In genomic region chr2:12176621-12177020, GRCh38 we compare ENCODE assay signal across 11 cellular contexts.
DNase-seq lines count a peak whose midpoint lies in the region; ATAC-seq and TF ChIP-seq lines count a peak whose summit lies in the region.
"Had no signal": no experiment of that assay in that cellular context is flagged by ENCODE, and none has a peak within 500 bp of the region (broad histone marks: within the 10 kb centered on the region; RNA-seq: fewer than 3 reads in every experiment).

No MANE protein-coding gene starts in this region.

- H3K4me3 Mint-ChIP-seq in CD4-positive, alpha-beta memory T cell, result peak overlapping the region in 5 of 8 donors; percentile 16 to 79 (median 71)
- peak overlapping the region in 1 of 3 donors; percentile 62 for H3K4me3 Mint-ChIP-seq in T-cell
- H3K4me3 Mint-ChIP-seq in naive thymus-derived CD8-positive, alpha-beta T cell, result peak overlapping the region in 9 of 10 donors; percentile 52 to 73 (median 58)
- H3K4me3 Mint-ChIP-seq: neural crest cell had no signal

- H3K9me2 ChIP-seq in HCT116 (ENCODE audit: insufficient read depth), result no peaks in the 10 kb centered on the region

- WGBS in tibial nerve, 2 donors, result 52 to 55% methylated on average over 2 of the region's 2 CpGs

- TF ChIP-seq CTCF in HCT116 (IDR thresholded peaks at IDR 0.05 in 2 of 3, conservative IDR thresholded peaks at IDR 0.05 in 1 of 3; ENCODE audit: borderline replicate concordance in 1 of 3, insufficient read depth in 1 of 3, low read depth in 2 of 3, low read length in 2 of 3) (no peak), tibial nerve (IDR thresholded peaks at IDR 0.05) (no peak)

- peak overlapping the region in 5 of 7 donors; percentile 37 to 93 (median 80) for H3K27ac Mint-ChIP-seq in CD4-positive, alpha-beta memory T cell
- peak overlapping the region; percentile 83 to 88 for H3K27ac Mint-ChIP-seq in T-cell
- H3K27ac Mint-ChIP-seq in naive thymus-derived CD8-positive, alpha-beta T cell, result peak overlapping the region in 4 of 10 donors; percentile 58 to 90 (median 82)

- no peaks in the 10 kb centered on the region for H3K9me3 Mint-ChIP-seq in CD4-positive, alpha-beta memory T cell
- no peaks in the 10 kb centered on the region for H3K9me3 Mint-ChIP-seq in T-cell
- no peaks in the 10 kb centered on the region for H3K9me3 Mint-ChIP-seq in naive thymus-derived CD8-positive, alpha-beta T cell
- H3K9me3 Mint-ChIP-seq: neural crest cell had no signal

- no peaks in the 10 kb centered on the region for H3K36me3 ChIP-seq in CD4-positive, alpha-beta memory T cell (ENCODE audit: insufficient read depth, low read length)
- H3K36me3 ChIP-seq in HCT116 (ENCODE audit: control insufficient read depth in 1 of 2, insufficient read depth in 2 of 2, low read length in 2 of 2) (no peaks in the 10 kb centered on the region), tibial nerve (no peaks in the 10 kb centered on the region)

- no peak overlapping the region for H2AFZ ChIP-seq in HCT116 (ENCODE audit: low read depth, low read length, poor library complexity, severe bottlenecking)

- TF ChIP-seq RAD21 in HCT116 (IDR thresholded peaks at IDR 0.05; ENCODE audit: low read depth), result no peak

- POLR2A ChIA-PET in CD4-positive, alpha-beta memory T cell (lab: Charles Lee; ENCODE audit: partially characterized antibody), result interaction anchor here (0.6 to 2.0 kb wide), 6 partner anchors 8 to 540 kb away, joined by 4 to 8 read pairs (median 4); partner anchors contain the start of gene TRIB2
- POLR2A ChIA-PET in HCT116 (lab: Charles Lee), result no interaction called here
- POLR2A ChIA-PET in T-cell (lab: Charles Lee), result interaction anchor here in 1 of 2 donors (0.5 kb wide), 1 partner anchor 737 kb away, joined by 8 read pairs; no protein-coding TSS in a partner anchor
- POLR2A ChIA-PET in naive thymus-derived CD8-positive, alpha-beta T cell (lab: Charles Lee), result interaction anchor here (0.8 to 1.0 kb wide), 2 partner anchors 10 to 131 kb away, joined by 3 read pairs; no protein-coding TSS in a partner anchor

- no peak overlapping the region for H3K9ac ChIP-seq in HCT116 (ENCODE audit: low read length)

- H3K4me1 Mint-ChIP-seq in CD4-positive, alpha-beta memory T cell, result peaks cover 24 to 47% (median 33%) of the 10 kb centered on the region in 4 donors
- peaks cover 38 to 60% (median 50%) of the 10 kb centered on the region in 3 donors for H3K4me1 Mint-ChIP-seq in T-cell
- H3K4me1 Mint-ChIP-seq in naive thymus-derived CD8-positive, alpha-beta T cell, result peaks cover 28 to 52% (median 47%) of the 10 kb centered on the region in 4 donors

- no peak for DNase-seq in CD4-positive, alpha-beta memory T cell
- no peak for DNase-seq in HCT116 (ENCODE audit: low read depth, low spot score)
- no peak for DNase-seq in T-cell
- peak in 1 of 10 donors; percentile 10 for DNase-seq in naive thymus-derived CD8-positive, alpha-beta T cell
- no peak for DNase-seq in DMS114 treated with DMSO at 0.1 percent for 48 hours (lab: John Stamatoyannopoulos, UW; ENCODE audit: unreplicated experiment)
- DNase-seq in tibial nerve (ENCODE audit: low spot score in 2 of 2), result no peak
- DNase-seq in NCI-H526 treated with DMSO at 0.1 percent for 48 hours (lab: John Stamatoyannopoulos, UW), result no peak

- peak overlapping the region; percentile 30; the same call in 1 of the 2 replicates for H3K4me2 ChIP-seq in HCT116 (ENCODE audit: low read length)

- intact Hi-C loops in CD4-positive, alpha-beta memory T cell (cut with micrococcal nuclease), result loop anchor here (5.0 to 10.0 kb wide), 2 partner anchors 312 to 541 kb away; partner anchors contain the start of gene TRIB2
- intact Hi-C loops in HCT116 (cut with micrococcal nuclease), result loop anchor here (10.0 kb wide), 2 partner anchors 342 to 538 kb away; partner anchors contain the start of gene TRIB2

- H4K20me1 ChIP-seq in HCT116 (ENCODE audit: insufficient read depth), result no peaks in the 10 kb centered on the region

- no peaks in the 10 kb centered on the region for H3K27me3 ChIP-seq in CD4-positive, alpha-beta memory T cell (ENCODE audit: insufficient read depth, low read length)
- H3K27me3 ChIP-seq in HCT116 (ENCODE audit: insufficient read depth, low read length) (no peaks in the 10 kb centered on the region), tibial nerve (no peaks in the 10 kb centered on the region)
- H3K27me3 ChIP-seq: testis had no signal

- ATAC-seq in HCT116 (no peak), T-cell (replicated peaks in 1 of 4) (no peak), GM19023 (IDR thresholded peaks at IDR 0.05; ENCODE audit: unreplicated experiment) (no peak)
- no peak for ATAC-seq in naive thymus-derived CD8-positive, alpha-beta T cell

- CTCF ChIA-PET in CD4-positive, alpha-beta memory T cell (lab: Charles Lee; ENCODE audit: partially characterized antibody), result no interaction called here
- CTCF ChIA-PET in HCT116 (lab: Charles Lee) (interaction anchor here (0.7 kb wide), 1 partner anchor 347 kb away, joined by 3 read pairs; no protein-coding TSS in a partner anchor), T-cell (lab: Charles Lee) (no interaction called here)

- no peak overlapping the region for H3K4me3 ChIP-seq in CD4-positive, alpha-beta memory T cell (ENCODE audit: low read length in 2 of 2)
- H3K4me3 ChIP-seq in HCT116 (replicated peaks in 1 of 2; ENCODE audit: low read depth in 1 of 2, low read length in 2 of 2) (no peak overlapping the region), tibial nerve (no peak overlapping the region)
- H3K4me3 ChIP-seq: testis had no signal

- no TSS peak for BruUV-seq in HCT116 (replicated peaks; lab: Mats Ljungman, UMichigan)

- no peaks in the 10 kb centered on the region for H3K9me3 ChIP-seq in CD4-positive, alpha-beta memory T cell (ENCODE audit: control insufficient read depth in 1 of 2, low read length in 2 of 2)
- H3K9me3 ChIP-seq in HCT116 (ENCODE audit: control insufficient read depth in 1 of 2, insufficient read depth in 1 of 2, low read depth in 1 of 2, low read length in 2 of 2), result no peaks in the 10 kb centered on the region
- no peaks in the 10 kb centered on the region for H3K9me3 ChIP-seq in tibial nerve
- H3K9me3 ChIP-seq: testis had no signal

- TF ChIP-seq POLR2A in HCT116 (IDR thresholded peaks at IDR 0.05; ENCODE audit: borderline replicate concordance, extremely low read depth, insufficient read depth, insufficient read length) (no peak), tibial nerve (IDR thresholded peaks at IDR 0.05) (no peak)

- H3K27me3 Mint-ChIP-seq in CD4-positive, alpha-beta memory T cell, result no peaks in the 10 kb centered on the region
- no peaks in the 10 kb centered on the region for H3K27me3 Mint-ChIP-seq in T-cell
- H3K27me3 Mint-ChIP-seq in naive thymus-derived CD8-positive, alpha-beta T cell, result no peaks in the 10 kb centered on the region

- no peak for TF ChIP-seq EP300 in tibial nerve (IDR thresholded peaks at IDR 0.05)

- H3K79me2 ChIP-seq in HCT116 (ENCODE audit: insufficient read depth, low read length), result no peaks in the 10 kb centered on the region

- peaks cover 32% of the 10 kb centered on the region for H3K4me1 ChIP-seq in CD4-positive, alpha-beta memory T cell (ENCODE audit: insufficient read depth, low read length)
- H3K4me1 ChIP-seq in HCT116 (ENCODE audit: control insufficient read depth in 1 of 2, insufficient read depth in 2 of 2, low read length in 2 of 2) (peaks cover 11 to 12% of the 10 kb centered on the region in 2 experiments; a peak in 3 of 4 replicates), tibial nerve (peaks cover 0 to 24% (median 1%) of the 10 kb centered on the region in 4 donors)

- RAD21 ChIA-PET in HCT116 (lab: Charles Lee; ENCODE audit: low non-redundant PET in 1 of 2, low total read pairs in 2 of 2, uncharacterized antibody in 2 of 2, unreplicated experiment in 2 of 2), result no interaction called here

- no peaks in the 10 kb centered on the region for H3K36me3 Mint-ChIP-seq in CD4-positive, alpha-beta memory T cell
- H3K36me3 Mint-ChIP-seq in T-cell, result no peaks in the 10 kb centered on the region
- no peaks in the 10 kb centered on the region for H3K36me3 Mint-ChIP-seq in naive thymus-derived CD8-positive, alpha-beta T cell

- H3K27ac ChIP-seq in CD4-positive, alpha-beta memory T cell (ENCODE audit: low read depth, low read length), result no peak overlapping the region
- H3K27ac ChIP-seq in HCT116 (ENCODE audit: low read depth, low read length) (no peak overlapping the region), tibial nerve (no peak overlapping the region)
- H3K27ac ChIP-seq: HL-60, testis had no signal

TF ChIP-seq in HCT116, 20 proteins besides CTCF, POLR2A, EP300 and RAD21 (continues in another document):
- TF ChIP-seq SP1 (IDR thresholded peaks at IDR 0.05; ENCODE audit: low read depth) (no peak), EZH2 (IDR thresholded peaks at IDR 0.05) (no peak), ZNF274 (IDR thresholded peaks at IDR 0.05; ENCODE audit: low read depth, low read length) (no peak), TCF7L2 (IDR thresholded peaks at IDR 0.05; ENCODE audit: borderline replicate concordance, extremely low read depth, insufficient read depth, insufficient read length) (no peak), EZH2phosphoT487 (IDR thresholded peaks at IDR 0.05; ENCODE audit: borderline replicate concordance) (no peak), FOSL1 (IDR thresholded peaks at IDR 0.05; ENCODE audit: low read depth) (no peak), JUND (IDR thresholded peaks at IDR 0.05) (no peak), EGR1 (IDR thresholded peaks at IDR 0.05; ENCODE audit: low read depth) (no peak)
- TF ChIP-seq, protein P1, sequence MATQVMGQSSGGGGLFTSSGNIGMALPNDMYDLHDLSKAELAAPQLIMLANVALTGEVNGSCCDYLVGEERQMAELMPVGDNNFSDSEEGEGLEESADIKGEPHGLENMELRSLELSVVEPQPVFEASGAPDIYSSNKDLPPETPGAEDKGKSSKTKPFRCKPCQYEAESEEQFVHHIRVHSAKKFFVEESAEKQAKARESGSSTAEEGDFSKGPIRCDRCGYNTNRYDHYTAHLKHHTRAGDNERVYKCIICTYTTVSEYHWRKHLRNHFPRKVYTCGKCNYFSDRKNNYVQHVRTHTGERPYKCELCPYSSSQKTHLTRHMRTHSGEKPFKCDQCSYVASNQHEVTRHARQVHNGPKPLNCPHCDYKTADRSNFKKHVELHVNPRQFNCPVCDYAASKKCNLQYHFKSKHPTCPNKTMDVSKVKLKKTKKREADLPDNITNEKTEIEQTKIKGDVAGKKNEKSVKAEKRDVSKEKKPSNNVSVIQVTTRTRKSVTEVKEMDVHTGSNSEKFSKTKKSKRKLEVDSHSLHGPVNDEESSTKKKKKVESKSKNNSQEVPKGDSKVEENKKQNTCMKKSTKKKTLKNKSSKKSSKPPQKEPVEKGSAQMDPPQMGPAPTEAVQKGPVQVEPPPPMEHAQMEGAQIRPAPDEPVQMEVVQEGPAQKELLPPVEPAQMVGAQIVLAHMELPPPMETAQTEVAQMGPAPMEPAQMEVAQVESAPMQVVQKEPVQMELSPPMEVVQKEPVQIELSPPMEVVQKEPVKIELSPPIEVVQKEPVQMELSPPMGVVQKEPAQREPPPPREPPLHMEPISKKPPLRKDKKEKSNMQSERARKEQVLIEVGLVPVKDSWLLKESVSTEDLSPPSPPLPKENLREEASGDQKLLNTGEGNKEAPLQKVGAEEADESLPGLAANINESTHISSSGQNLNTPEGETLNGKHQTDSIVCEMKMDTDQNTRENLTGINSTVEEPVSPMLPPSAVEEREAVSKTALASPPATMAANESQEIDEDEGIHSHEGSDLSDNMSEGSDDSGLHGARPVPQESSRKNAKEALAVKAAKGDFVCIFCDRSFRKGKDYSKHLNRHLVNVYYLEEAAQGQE (IDR thresholded peaks at IDR 0.05; ENCODE audit: low read depth), result no peak
